Comparison of ENCODE assay signal across 2 cellular contexts in genomic region chr19:800360-801029, GRCh38.
TF ChIP-seq lines count a peak whose summit lies in the region.

No MANE protein-coding gene starts in this region.

TF ChIP-seq in SK-N-SH, 30 proteins besides CTCF, POLR2A, EP300 and RAD21:
- TF ChIP-seq FOSL2 (IDR thresholded peaks at IDR 0.05; ENCODE audit: borderline replicate concordance, low read depth) (no peak), MXI1 (IDR thresholded peaks at IDR 0.05; ENCODE audit: low read depth, low read length) (peak; percentile 63), SMC3 (IDR thresholded peaks at IDR 0.05; ENCODE audit: low read depth, low read length) (no peak), RXRA (IDR thresholded peaks at IDR 0.05; ENCODE audit: borderline replicate concordance, low read depth) (no peak), NRF1 (IDR thresholded peaks at IDR 0.05; ENCODE audit: low read depth, low read length) (no peak), GATA2 (CRISPR knock-in tag; IDR thresholded peaks at IDR 0.05) (peak; percentile 70), POLR2AphosphoS5 (IDR thresholded peaks at IDR 0.05; ENCODE audit: low read depth, low read length) (no peak), GABPA (IDR thresholded peaks at IDR 0.05; ENCODE audit: low read depth) (no peak)

TF ChIP-seq in SK-N-SH treated with all-trans-retinoic acid at 6 μM for 48 hours, 23 proteins besides CTCF, POLR2A, EP300 and RAD21:
- TF ChIP-seq ZNF565 (CRISPR knock-in tag; conservative IDR thresholded peaks at IDR 0.05; ENCODE audit: low read depth): no peak
- no peak for TF ChIP-seq POU6F1 (CRISPR knock-in tag; IDR thresholded peaks at IDR 0.05; ENCODE audit: borderline replicate concordance, low read depth)
- no peak for TF ChIP-seq OSR1 (CRISPR knock-in tag; IDR thresholded peaks at IDR 0.05)
- TF ChIP-seq ZNF70 (CRISPR knock-in tag; IDR thresholded peaks at IDR 0.05): no peak
- no peak for TF ChIP-seq TOX (CRISPR knock-in tag; IDR thresholded peaks at IDR 0.05; ENCODE audit: borderline replicate concordance)
- no peak for TF ChIP-seq ZFP3 (CRISPR knock-in tag; IDR thresholded peaks at IDR 0.05)
- no peak for TF ChIP-seq ZNF8 (CRISPR knock-in tag; IDR thresholded peaks at IDR 0.05)
- TF ChIP-seq PPARA (CRISPR knock-in tag; IDR thresholded peaks at IDR 0.05; ENCODE audit: borderline replicate concordance): no peak
- TF ChIP-seq CSDC2 (CRISPR knock-in tag; IDR thresholded peaks at IDR 0.05): no peak
- TF ChIP-seq BACH2 (CRISPR knock-in tag; IDR thresholded peaks at IDR 0.05; ENCODE audit: borderline replicate concordance): no peak
- TF ChIP-seq ARNTL (CRISPR knock-in tag; IDR thresholded peaks at IDR 0.05; ENCODE audit: borderline replicate concordance, low read depth): no peak
- TF ChIP-seq ISL1 (CRISPR knock-in tag; IDR thresholded peaks at IDR 0.05): no peak
- TF ChIP-seq ZFP30 (CRISPR knock-in tag; IDR thresholded peaks at IDR 0.05): no peak
- no peak for TF ChIP-seq PATZ1 (CRISPR knock-in tag; IDR thresholded peaks at IDR 0.05; ENCODE audit: borderline replicate concordance)
- TF ChIP-seq ESRRG (CRISPR knock-in tag; IDR thresholded peaks at IDR 0.05): no peak
- TF ChIP-seq RARB (CRISPR knock-in tag; IDR thresholded peaks at IDR 0.05): no peak
- no peak for TF ChIP-seq SNAI2 (CRISPR knock-in tag; IDR thresholded peaks at IDR 0.05)
- TF ChIP-seq ZC3H10 (CRISPR knock-in tag; IDR thresholded peaks at IDR 0.05): no peak
- TF ChIP-seq, protein P1, sequence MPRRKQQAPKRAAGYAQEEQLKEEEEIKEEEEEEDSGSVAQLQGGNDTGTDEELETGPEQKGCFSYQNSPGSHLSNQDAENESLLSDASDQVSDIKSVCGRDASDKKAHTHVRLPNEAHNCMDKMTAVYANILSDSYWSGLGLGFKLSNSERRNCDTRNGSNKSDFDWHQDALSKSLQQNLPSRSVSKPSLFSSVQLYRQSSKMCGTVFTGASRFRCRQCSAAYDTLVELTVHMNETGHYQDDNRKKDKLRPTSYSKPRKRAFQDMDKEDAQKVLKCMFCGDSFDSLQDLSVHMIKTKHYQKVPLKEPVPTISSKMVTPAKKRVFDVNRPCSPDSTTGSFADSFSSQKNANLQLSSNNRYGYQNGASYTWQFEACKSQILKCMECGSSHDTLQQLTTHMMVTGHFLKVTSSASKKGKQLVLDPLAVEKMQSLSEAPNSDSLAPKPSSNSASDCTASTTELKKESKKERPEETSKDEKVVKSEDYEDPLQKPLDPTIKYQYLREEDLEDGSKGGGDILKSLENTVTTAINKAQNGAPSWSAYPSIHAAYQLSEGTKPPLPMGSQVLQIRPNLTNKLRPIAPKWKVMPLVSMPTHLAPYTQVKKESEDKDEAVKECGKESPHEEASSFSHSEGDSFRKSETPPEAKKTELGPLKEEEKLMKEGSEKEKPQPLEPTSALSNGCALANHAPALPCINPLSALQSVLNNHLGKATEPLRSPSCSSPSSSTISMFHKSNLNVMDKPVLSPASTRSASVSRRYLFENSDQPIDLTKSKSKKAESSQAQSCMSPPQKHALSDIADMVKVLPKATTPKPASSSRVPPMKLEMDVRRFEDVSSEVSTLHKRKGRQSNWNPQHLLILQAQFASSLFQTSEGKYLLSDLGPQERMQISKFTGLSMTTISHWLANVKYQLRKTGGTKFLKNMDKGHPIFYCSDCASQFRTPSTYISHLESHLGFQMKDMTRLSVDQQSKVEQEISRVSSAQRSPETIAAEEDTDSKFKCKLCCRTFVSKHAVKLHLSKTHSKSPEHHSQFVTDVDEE (CRISPR knock-in tag; IDR thresholded peaks at IDR 0.05): no peak
- TF ChIP-seq, protein P2, sequence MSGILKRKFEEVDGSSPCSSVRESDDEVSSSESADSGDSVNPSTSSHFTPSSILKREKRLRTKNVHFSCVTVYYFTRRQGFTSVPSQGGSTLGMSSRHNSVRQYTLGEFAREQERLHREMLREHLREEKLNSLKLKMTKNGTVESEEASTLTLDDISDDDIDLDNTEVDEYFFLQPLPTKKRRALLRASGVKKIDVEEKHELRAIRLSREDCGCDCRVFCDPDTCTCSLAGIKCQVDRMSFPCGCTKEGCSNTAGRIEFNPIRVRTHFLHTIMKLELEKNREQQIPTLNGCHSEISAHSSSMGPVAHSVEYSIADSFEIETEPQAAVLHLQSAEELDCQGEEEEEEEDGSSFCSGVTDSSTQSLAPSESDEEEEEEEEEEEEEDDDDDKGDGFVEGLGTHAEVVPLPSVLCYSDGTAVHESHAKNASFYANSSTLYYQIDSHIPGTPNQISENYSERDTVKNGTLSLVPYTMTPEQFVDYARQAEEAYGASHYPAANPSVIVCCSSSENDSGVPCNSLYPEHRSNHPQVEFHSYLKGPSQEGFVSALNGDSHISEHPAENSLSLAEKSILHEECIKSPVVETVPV (CRISPR knock-in tag; IDR thresholded peaks at IDR 0.05): no peak
